22 cellular contexts compared by ENCODE assay signal in the genomic region with DNA sequence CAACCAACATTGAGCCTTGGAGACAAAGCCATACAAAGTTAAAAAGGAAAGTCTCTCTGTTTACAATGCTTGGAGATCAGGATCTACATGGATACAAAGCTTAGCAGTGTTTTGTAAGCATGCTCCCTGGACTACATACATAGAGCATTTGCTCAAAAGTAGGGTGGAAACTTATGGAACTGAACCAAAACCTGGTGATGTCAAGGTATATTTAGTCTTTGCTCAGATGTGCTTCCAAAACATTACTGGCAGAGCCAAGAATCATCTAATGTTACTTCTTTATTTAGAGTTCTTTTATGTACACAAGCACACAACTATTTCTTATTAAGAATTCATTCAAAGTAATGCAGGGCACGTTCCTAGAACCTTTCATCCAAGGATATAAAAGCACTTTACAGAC.
DNase-seq lines count a peak whose midpoint lies in the region; ATAC-seq and TF ChIP-seq lines count a peak whose summit lies in the region.
"Had no signal": no experiment of that assay in that cellular context is flagged by ENCODE, and none has a peak within 500 bp of the region (broad histone marks: within the 10 kb centered on the region; RNA-seq: fewer than 3 reads in every experiment).

No MANE protein-coding gene starts in this region.

- peaks cover 13% of the 10 kb centered on the region for H3K36me3 Mint-ChIP-seq in neural progenitor cell

- no peaks in the 10 kb centered on the region for H4K20me1 ChIP-seq in neural progenitor cell (ENCODE audit: low read depth)
- H4K20me1 ChIP-seq: BLaER1 treated with 17β-estradiol and CSF1 and Interleukin-3, amounts not matched to agents 10 nM and 100 nM had no signal

- H3K27ac ChIP-seq in VCaP (peak overlapping the region; percentile 23; the same call in 1 of the 2 replicates), neural progenitor cell (no peak overlapping the region), gastrocnemius medialis (peak overlapping the region; percentile 41 to 84 (median 65))
- H3K27ac ChIP-seq: A549; BLaER1 treated with 17β-estradiol and CSF1 and Interleukin-3, amounts not matched to agents 10 nM and 100 nM; GM23248 had no signal

- intact Hi-C loops in gastrocnemius medialis (cut with DNase I; ENCODE audit: low total_unique reads), result loop anchor here (2.0 kb wide), 1 partner anchor 47 kb away; no protein-coding TSS in a partner anchor

- no peak overlapping the region for H3K9ac ChIP-seq in neural progenitor cell
- H3K9ac ChIP-seq: BLaER1 treated with 17β-estradiol and CSF1 and Interleukin-3, amounts not matched to agents 10 nM and 100 nM; GM23248 had no signal

- no peaks in the 10 kb centered on the region for H3K79me2 ChIP-seq in neural progenitor cell (ENCODE audit: low read depth)

- H3K9me3 Mint-ChIP-seq in neural progenitor cell, result no peaks in the 10 kb centered on the region
- H3K9me3 Mint-ChIP-seq: CD14-positive monocyte; CD4-positive, alpha-beta T cell; CD8-positive, alpha-beta memory T cell had no signal

- TF ChIP-seq CTCF in VCaP (conservative IDR thresholded peaks at IDR 0.05) (no peak), neural progenitor cell (IDR thresholded peaks at IDR 0.05) (no peak), gastrocnemius medialis (IDR thresholded peaks at IDR 0.05 in 4 of 5, conservative IDR thresholded peaks at IDR 0.05 in 1 of 5) (no peak)

- no peak for TF ChIP-seq POLR2A in gastrocnemius medialis (IDR thresholded peaks at IDR 0.05)

- no peak overlapping the region for H3K27ac Mint-ChIP-seq in neural progenitor cell
- H3K27ac Mint-ChIP-seq: CD14-positive monocyte; CD4-positive, alpha-beta T cell; CD8-positive, alpha-beta memory T cell had no signal

- no peaks in the 10 kb centered on the region for H3K27me3 ChIP-seq in neural progenitor cell
- H3K27me3 ChIP-seq in gastrocnemius medialis, result no peaks in the 10 kb centered on the region
- H3K27me3 ChIP-seq: BE2C; BLaER1 treated with 17β-estradiol and CSF1 and Interleukin-3, amounts not matched to agents 10 nM and 100 nM had no signal

- H3K4me1 Mint-ChIP-seq in neural progenitor cell, result peaks cover 15% of the 10 kb centered on the region
- H3K4me1 Mint-ChIP-seq: CD14-positive monocyte; CD8-positive, alpha-beta memory T cell had no signal

- in situ Hi-C loops in gastrocnemius medialis (cut with MboI; ENCODE audit: low sequenced_read_pairs in 4 of 4), result no loop called here

- H3K4me1 ChIP-seq in neural progenitor cell, result peaks cover 58% of the 10 kb centered on the region
- H3K4me1 ChIP-seq in gastrocnemius medialis, result peaks cover 19 to 21% of the 10 kb centered on the region in 2 donors
- H3K4me1 ChIP-seq: A549; BE2C; BLaER1 treated with 17β-estradiol and CSF1 and Interleukin-3, amounts not matched to agents 10 nM and 100 nM had no signal

- H3K4me2 ChIP-seq in neural progenitor cell, result peak overlapping the region; percentile 52
- H3K4me2 ChIP-seq: A549; BLaER1 treated with 17β-estradiol and CSF1 and Interleukin-3, amounts not matched to agents 10 nM and 100 nM had no signal

- no peak overlapping the region for H3K4me3 ChIP-seq in neural progenitor cell
- no peak overlapping the region for H3K4me3 ChIP-seq in gastrocnemius medialis
- H3K4me3 ChIP-seq: A549; BLaER1 treated with 17β-estradiol and CSF1 and Interleukin-3, amounts not matched to agents 10 nM and 100 nM; GM12878; GM23248 had no signal

- H3K36me3 ChIP-seq in neural progenitor cell (no peaks in the 10 kb centered on the region), gastrocnemius medialis (no peaks in the 10 kb centered on the region)
- H3K36me3 ChIP-seq: BE2C had no signal

- DNase-seq in neural progenitor cell (ENCODE audit: low spot score) (no peak), gastrocnemius medialis (no peak)
- DNase-seq: 8988T; ACHN; AML-193; BE2C; CD4-positive, alpha-beta T cell; CD8-positive, alpha-beta memory T cell; DMS 273 treated with DMSO at 0.1 percent for 48 hours; DMS79; EL; GDM1; GM23248; HCEC 1CT had no signal

- H3K9me3 ChIP-seq in neural progenitor cell (ENCODE audit: low read depth), result no peaks in the 10 kb centered on the region
- no peaks in the 10 kb centered on the region for H3K9me3 ChIP-seq in gastrocnemius medialis
- H3K9me3 ChIP-seq: A549; BE2C; BLaER1 treated with 17β-estradiol and CSF1 and Interleukin-3, amounts not matched to agents 10 nM and 100 nM had no signal

- H3K4me3 Mint-ChIP-seq in neural progenitor cell, result no peak overlapping the region
- H3K4me3 Mint-ChIP-seq: CD14-positive monocyte; CD4-positive, alpha-beta T cell; CD8-positive, alpha-beta memory T cell had no signal

- peaks cover 46% of the 10 kb centered on the region for H3F3A ChIP-seq in neural progenitor cell (ENCODE audit: low read depth)

- H3K27me3 Mint-ChIP-seq in neural progenitor cell (ENCODE audit: insufficient read depth, low read depth), result no peaks in the 10 kb centered on the region
- H3K27me3 Mint-ChIP-seq: CD4-positive, alpha-beta T cell; CD8-positive, alpha-beta memory T cell had no signal

- no peak overlapping the region for H2AFZ ChIP-seq in neural progenitor cell (replicated peaks)
- H2AFZ ChIP-seq: GM23248 had no signal

- peak; percentile 65 to 83 for ATAC-seq in gastrocnemius medialis
- ATAC-seq in GM21786 (IDR thresholded peaks at IDR 0.05; ENCODE audit: unreplicated experiment), result no peak
- ATAC-seq in GM21529 (IDR thresholded peaks at IDR 0.05; ENCODE audit: unreplicated experiment), result no peak
- ATAC-seq in HG02759 (IDR thresholded peaks at IDR 0.05; ENCODE audit: unreplicated experiment), result no peak
- ATAC-seq: A549, GM12878 had no signal

Comparison
In these comparisons a context has a peak if more than half of its experiments do, and no peak if none do; other contexts are left out.
1. ATAC-seq: peak in gastrocnemius medialis (2 of 2); none in GM21786 (single experiment), GM21529 (single experiment) and HG02759 (single experiment).